ENCODE assay signal across 18 cellular contexts in the genomic region with DNA sequence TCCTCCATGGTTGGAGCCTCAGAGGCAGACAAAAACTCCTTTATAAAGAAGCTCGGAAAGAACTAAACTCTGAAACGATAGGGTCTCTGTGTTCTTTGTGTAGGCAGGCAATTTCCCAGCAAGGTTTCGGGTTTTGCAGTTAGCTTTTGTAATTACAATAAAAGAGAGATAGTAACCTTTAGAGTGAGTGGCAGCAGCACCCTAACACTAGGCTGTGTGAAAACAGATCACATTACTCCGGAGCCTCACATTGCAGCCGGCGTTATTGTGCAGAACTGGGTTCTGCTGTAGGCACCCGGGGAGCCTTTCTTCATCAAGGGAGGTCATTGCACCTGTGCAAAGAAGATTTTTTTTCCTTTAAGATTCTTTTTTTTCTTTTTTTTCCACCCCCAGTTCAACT.
DNase-seq lines count a peak whose midpoint lies in the region; ATAC-seq and TF ChIP-seq lines count a peak whose summit lies in the region.
"Had no signal": no experiment of that assay in that cellular context is flagged by ENCODE, and none has a peak within 500 bp of the region (broad histone marks: within the 10 kb centered on the region; RNA-seq: fewer than 3 reads in every experiment).

No MANE protein-coding gene starts in this region.

- H3F3A ChIP-seq in MM.1S (ENCODE audit: insufficient read depth, low read length), result peaks cover 12% of the 10 kb centered on the region
- peaks cover 21% of the 10 kb centered on the region for H3F3A ChIP-seq in neural progenitor cell (ENCODE audit: low read depth)

- no peak for ATAC-seq in CD8-positive, alpha-beta T cell
- no peak for ATAC-seq in activated T-cell treated with anti-CD3 and anti-CD28 coated beads, Interleukin-2, amount 50 U/mL, for 4 hours
- ATAC-seq: A549 had no signal

- H3K4me3 ChIP-seq in MM.1S (ENCODE audit: low read length), result no peak overlapping the region
- peak overlapping the region; percentile 17 for H3K4me3 ChIP-seq in neural progenitor cell
- no peak overlapping the region for H3K4me3 ChIP-seq in CD8-positive, alpha-beta T cell (ENCODE audit: low read depth, low read length)
- H3K4me3 ChIP-seq: A549, colonic mucosa, sigmoid colon, upper lobe of right lung had no signal

- H3K79me2 ChIP-seq in MM.1S (ENCODE audit: low read length) (no peaks in the 10 kb centered on the region), neural progenitor cell (ENCODE audit: low read depth) (no peaks in the 10 kb centered on the region)

- DNase-seq in NCI-H748 (lab: John Stamatoyannopoulos, UW; ENCODE audit: unreplicated experiment) (peak; percentile 37), NCI-H748 treated with DMSO at 0.1 percent for 48 hours (lab: John Stamatoyannopoulos, UW) (no peak), MM.1S (no peak), neural progenitor cell (ENCODE audit: low spot score) (peak; percentile 56), AG20443 (ENCODE audit: low spot score) (no peak)
- DNase-seq in T-helper 2 cell treated with Interferon-gamma antibody and Interleukin-4, amounts not matched to agents 5 μg/mL and 100 μg/mL, for 36 hours (ENCODE audit: low spot score), result no peak
- no peak for DNase-seq in CD8-positive, alpha-beta T cell
- DNase-seq in activated T-cell treated with anti-CD3 and anti-CD28 coated beads, Interleukin-2, amount 50 U/mL, for 4 hours, result no peak
- DNase-seq: activated gamma-delta T cell, colonic mucosa, EL, IMR-90, midbrain, sigmoid colon, upper lobe of right lung, WERI-Rb-1 had no signal

- H4K20me1 ChIP-seq in MM.1S (ENCODE audit: insufficient read depth, low read length) (no peaks in the 10 kb centered on the region), neural progenitor cell (ENCODE audit: low read depth) (no peaks in the 10 kb centered on the region)

- H3K9ac ChIP-seq in MM.1S (ENCODE audit: low read length) (peak overlapping the region; percentile 4; the same call in 1 of the 2 replicates), neural progenitor cell (no peak overlapping the region)

- H3K4me1 ChIP-seq in MM.1S (ENCODE audit: low read length) (peaks cover 36% of the 10 kb centered on the region), neural progenitor cell (peaks cover 24% of the 10 kb centered on the region)
- peaks cover 12% of the 10 kb centered on the region for H3K4me1 ChIP-seq in CD8-positive, alpha-beta T cell (ENCODE audit: insufficient read depth, low read length)
- H3K4me1 ChIP-seq: A549, colonic mucosa, sigmoid colon, upper lobe of right lung had no signal

- H2AFZ ChIP-seq in MM.1S (ENCODE audit: low read length), result peak overlapping the region; percentile 44
- H2AFZ ChIP-seq in neural progenitor cell (replicated peaks), result no peak overlapping the region

- peak overlapping the region; percentile 43 for H3K27ac Mint-ChIP-seq in T-helper 2 cell treated with Interferon-gamma antibody and Interleukin-4, amounts not matched to agents 5 μg/mL and 100 μg/mL, for 36 hours
- peak overlapping the region; percentile 89 for H3K27ac Mint-ChIP-seq in neural progenitor cell
- no peak overlapping the region for H3K27ac Mint-ChIP-seq in CD8-positive, alpha-beta T cell
- H3K27ac Mint-ChIP-seq: stimulated activated naive CD8-positive, alpha-beta T cell treated with anti-CD3 and anti-CD28 coated beads, Interleukin-15, Interleukin-2, amounts not matched to agents 100 ng/mL and 50 ng/mL, for 24 hours had no signal

- no peaks in the 10 kb centered on the region for H3K27me3 ChIP-seq in MM.1S (replicated peaks; ENCODE audit: insufficient read depth, low read length)
- H3K27me3 ChIP-seq in neural progenitor cell, result peaks cover 28% of the 10 kb centered on the region
- H3K27me3 ChIP-seq in CD8-positive, alpha-beta T cell (ENCODE audit: insufficient read depth, low read length), result no peaks in the 10 kb centered on the region
- H3K27me3 ChIP-seq: colonic mucosa, sigmoid colon, upper lobe of right lung had no signal

- H3K36me3 Mint-ChIP-seq in T-helper 2 cell treated with Interferon-gamma antibody and Interleukin-4, amounts not matched to agents 5 μg/mL and 100 μg/mL, for 36 hours (ENCODE audit: low read depth), result peaks cover 5% of the 10 kb centered on the region
- no peaks in the 10 kb centered on the region for H3K36me3 Mint-ChIP-seq in neural progenitor cell
- H3K36me3 Mint-ChIP-seq in CD8-positive, alpha-beta T cell, result no peaks in the 10 kb centered on the region
- H3K36me3 Mint-ChIP-seq in activated T-cell treated with anti-CD3 and anti-CD28 coated beads, Interleukin-2, amount 50 U/mL, for 4 hours (ENCODE audit: insufficient read depth), result no peaks in the 10 kb centered on the region

- H3K27me3 Mint-ChIP-seq in T-helper 2 cell treated with Interferon-gamma antibody and Interleukin-4, amounts not matched to agents 5 μg/mL and 100 μg/mL, for 36 hours (ENCODE audit: low read depth), result peaks cover 13% of the 10 kb centered on the region
- peaks cover 3% of the 10 kb centered on the region for H3K27me3 Mint-ChIP-seq in neural progenitor cell (ENCODE audit: insufficient read depth, low read depth)
- H3K27me3 Mint-ChIP-seq in CD8-positive, alpha-beta T cell (ENCODE audit: low read depth), result peaks cover 5% of the 10 kb centered on the region
- no peaks in the 10 kb centered on the region for H3K27me3 Mint-ChIP-seq in activated T-cell treated with anti-CD3 and anti-CD28 coated beads, Interleukin-2, amount 50 U/mL, for 4 hours (ENCODE audit: low read depth)
- H3K27me3 Mint-ChIP-seq: stimulated activated naive CD8-positive, alpha-beta T cell treated with anti-CD3 and anti-CD28 coated beads, Interleukin-15, Interleukin-2, amounts not matched to agents 100 ng/mL and 50 ng/mL, for 24 hours had no signal

- H3K27ac ChIP-seq in MM.1S (ENCODE audit: low read length), result peak overlapping the region; percentile 64; the same call in 1 of the 2 replicates
- no peak overlapping the region for H3K27ac ChIP-seq in neural progenitor cell
- no peak overlapping the region for H3K27ac ChIP-seq in CD8-positive, alpha-beta T cell (ENCODE audit: low read depth, low read length)
- H3K27ac ChIP-seq: A549, colonic mucosa, sigmoid colon, upper lobe of right lung, WERI-Rb-1 had no signal

- H3K9me2 ChIP-seq in MM.1S (replicated peaks; ENCODE audit: insufficient read depth, low read length), result no peaks in the 10 kb centered on the region

- H3K9me3 ChIP-seq in MM.1S (replicated peaks; ENCODE audit: insufficient read depth, low read length) (no peaks in the 10 kb centered on the region), neural progenitor cell (ENCODE audit: low read depth) (no peaks in the 10 kb centered on the region)
- H3K9me3 ChIP-seq in CD8-positive, alpha-beta T cell (ENCODE audit: low read length), result no peaks in the 10 kb centered on the region
- H3K9me3 ChIP-seq: A549, colonic mucosa, sigmoid colon, upper lobe of right lung had no signal

- peaks cover 50% of the 10 kb centered on the region for H3K4me1 Mint-ChIP-seq in T-helper 2 cell treated with Interferon-gamma antibody and Interleukin-4, amounts not matched to agents 5 μg/mL and 100 μg/mL, for 36 hours (ENCODE audit: low read depth)
- H3K4me1 Mint-ChIP-seq in neural progenitor cell, result peaks cover 29% of the 10 kb centered on the region
- H3K4me1 Mint-ChIP-seq in CD8-positive, alpha-beta T cell (ENCODE audit: low read depth), result peaks cover 30% of the 10 kb centered on the region
- H3K4me1 Mint-ChIP-seq in activated T-cell treated with anti-CD3 and anti-CD28 coated beads, Interleukin-2, amount 50 U/mL, for 4 hours (ENCODE audit: low read depth), result peaks cover 76% of the 10 kb centered on the region

- CTCF ChIA-PET in CD8-positive, alpha-beta T cell (lab: Charles Lee), result no interaction called here

- H3K4me2 ChIP-seq in MM.1S (ENCODE audit: low read depth, low read length), result peak overlapping the region; percentile 49
- H3K4me2 ChIP-seq in neural progenitor cell, result peak overlapping the region; percentile 68
- H3K4me2 ChIP-seq: A549 had no signal

- intact Hi-C loops in CD8-positive, alpha-beta T cell (cut with DNase I, micrococcal nuclease), result loop anchor here in 1 of 2 experiments (10.0 kb wide), 1 partner anchor 115 kb away; the partner anchor contains the start of gene MAP3K1

- POLR2A ChIA-PET in CD8-positive, alpha-beta T cell (lab: Charles Lee), result interaction anchor here (0.5 to 2.4 kb wide), 3 partner anchors 13 to 847 kb away, joined by 3 to 8 read pairs (median 3); no protein-coding TSS in a partner anchor

- H3K36me3 ChIP-seq in MM.1S (replicated peaks; ENCODE audit: insufficient read depth, low read length) (no peaks in the 10 kb centered on the region), neural progenitor cell (no peaks in the 10 kb centered on the region)
- no peaks in the 10 kb centered on the region for H3K36me3 ChIP-seq in CD8-positive, alpha-beta T cell (ENCODE audit: insufficient read depth, low read length)
- H3K36me3 ChIP-seq: colonic mucosa, sigmoid colon, upper lobe of right lung, WERI-Rb-1 had no signal

- H3K9me3 Mint-ChIP-seq in T-helper 2 cell treated with Interferon-gamma antibody and Interleukin-4, amounts not matched to agents 5 μg/mL and 100 μg/mL, for 36 hours, result no peaks in the 10 kb centered on the region
- no peaks in the 10 kb centered on the region for H3K9me3 Mint-ChIP-seq in neural progenitor cell
- H3K9me3 Mint-ChIP-seq in CD8-positive, alpha-beta T cell, result no peaks in the 10 kb centered on the region
- H3K9me3 Mint-ChIP-seq in activated T-cell treated with anti-CD3 and anti-CD28 coated beads, Interleukin-2, amount 50 U/mL, for 4 hours, result peaks cover 5% of the 10 kb centered on the region
- H3K9me3 Mint-ChIP-seq: stimulated activated naive CD8-positive, alpha-beta T cell treated with anti-CD3 and anti-CD28 coated beads, Interleukin-15, Interleukin-2, amounts not matched to agents 100 ng/mL and 50 ng/mL, for 24 hours had no signal

- peak overlapping the region; percentile 64 for H3K4me3 Mint-ChIP-seq in T-helper 2 cell treated with Interferon-gamma antibody and Interleukin-4, amounts not matched to agents 5 μg/mL and 100 μg/mL, for 36 hours
- H3K4me3 Mint-ChIP-seq in neural progenitor cell, result peak overlapping the region; percentile 8
- no peak overlapping the region for H3K4me3 Mint-ChIP-seq in CD8-positive, alpha-beta T cell
- H3K4me3 Mint-ChIP-seq in activated T-cell treated with anti-CD3 and anti-CD28 coated beads, Interleukin-2, amount 50 U/mL, for 4 hours, result no peak overlapping the region
- H3K4me3 Mint-ChIP-seq: stimulated activated naive CD8-positive, alpha-beta T cell treated with anti-CD3 and anti-CD28 coated beads, Interleukin-15, Interleukin-2, amounts not matched to agents 100 ng/mL and 50 ng/mL, for 24 hours had no signal

- TF ChIP-seq CTCF in MM.1S (IDR thresholded peaks at IDR 0.05; ENCODE audit: low read length), result no peak
- no peak for TF ChIP-seq CTCF in neural progenitor cell (IDR thresholded peaks at IDR 0.05)
- no peak for TF ChIP-seq CTCF in CD8-positive, alpha-beta T cell (IDR thresholded peaks at IDR 0.05)

Comparison
In these comparisons a context has a peak if more than half of its experiments do, and no peak if none do; other contexts are left out.
1. DNase-seq: peak in NCI-H748 (single experiment) and neural progenitor cell (single experiment); none in NCI-H748 treated with DMSO at 0.1 percent for 48 hours (single experiment), MM.1S (single experiment), T-helper 2 cell treated with Interferon-gamma antibody and Interleukin-4, amounts not matched to agents 5 μg/mL and 100 μg/mL, for 36 hours (single experiment), CD8-positive, alpha-beta T cell (0 of 7), AG20443 (single experiment) and activated T-cell treated with anti-CD3 and anti-CD28 coated beads, Interleukin-2, amount 50 U/mL, for 4 hours (single experiment).
2. H3K4me3 Mint-ChIP-seq: peak in T-helper 2 cell treated with Interferon-gamma antibody and Interleukin-4, amounts not matched to agents 5 μg/mL and 100 μg/mL, for 36 hours (single experiment) and neural progenitor cell (single experiment); none in CD8-positive, alpha-beta T cell (single experiment) and activated T-cell treated with anti-CD3 and anti-CD28 coated beads, Interleukin-2, amount 50 U/mL, for 4 hours (single experiment).